17 cellular contexts compared by ENCODE assay signal in the genomic region with DNA sequence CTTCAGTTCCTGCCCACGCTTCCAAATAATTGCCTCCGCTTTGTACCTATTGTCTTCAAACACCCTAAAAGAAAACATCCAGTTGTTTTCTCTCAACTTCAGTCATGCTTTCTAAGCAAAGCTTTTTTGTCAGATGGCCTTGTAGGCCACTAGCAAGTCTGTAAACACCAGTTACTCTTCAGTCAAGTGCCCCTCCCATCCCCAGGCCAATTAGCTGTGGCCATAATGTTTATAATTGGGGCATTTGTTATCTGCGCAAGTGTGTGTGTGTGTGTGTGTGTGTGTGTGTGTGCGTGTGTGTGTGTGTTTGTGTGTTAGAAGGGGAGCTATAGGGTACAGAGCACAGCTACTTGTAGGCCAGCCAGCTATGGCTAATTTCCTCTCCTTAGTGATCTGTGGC.
DNase-seq lines count a peak whose midpoint lies in the region; ATAC-seq and TF ChIP-seq lines count a peak whose summit lies in the region.
"Had no signal": no experiment of that assay in that cellular context is flagged by ENCODE, and none has a peak within 500 bp of the region (broad histone marks: within the 10 kb centered on the region; RNA-seq: fewer than 3 reads in every experiment).

No MANE protein-coding gene starts in this region.

- peak in 2 of 3 experiments; percentile 28 to 55 for DNase-seq in NCI-H1417 (lab: John Stamatoyannopoulos, UW)
- no peak for DNase-seq in NCI-H1417 treated with DMSO at 0.1 percent for 48 hours (lab: John Stamatoyannopoulos, UW)
- peak; percentile 52 for DNase-seq in NCI-H69 (lab: John Stamatoyannopoulos, UW)
- DNase-seq in mesenchymal stem cell: peak; percentile 68
- DNase-seq in NK-92 (lab: John Stamatoyannopoulos, UW; ENCODE audit: unreplicated experiment): no peak
- no peak for DNase-seq in NOMO-1 treated with dmso at 0.1 percent for 144 hours (lab: John Stamatoyannopoulos, UW; ENCODE audit: unreplicated experiment)
- DNase-seq: BE2C; Caco-2; CD4-positive, CD25-positive, alpha-beta regulatory T cell; GM23248; KG1; NCI-H1694 treated with DMSO at 0.1 percent for 48 hours; NCI-H446; NCI-H526 treated with DMSO at 0.1 percent for 48 hours had no signal

- no peak overlapping the region for H4K91ac ChIP-seq in mesenchymal stem cell (ENCODE audit: low read length)

- H3K4me1 ChIP-seq in HEK293 (ENCODE audit: control insufficient read depth, insufficient read depth, low read length) (no peaks in the 10 kb centered on the region; the same call in 1 of the 2 replicates), mesenchymal stem cell (ENCODE audit: control insufficient read depth, insufficient read depth, low read depth, low read length) (peaks cover 2% of the 10 kb centered on the region)
- H3K4me1 ChIP-seq: Caco-2 had no signal

- H3K9me3 ChIP-seq in HEK293 (ENCODE audit: control insufficient read depth, insufficient read depth, low read depth, low read length) (no peaks in the 10 kb centered on the region), mesenchymal stem cell (ENCODE audit: control insufficient read depth, low read length) (no peaks in the 10 kb centered on the region)
- H3K9me3 ChIP-seq: BE2C, Caco-2, SJSA1 had no signal

- no peak overlapping the region for H3K4ac ChIP-seq in mesenchymal stem cell (ENCODE audit: low read depth in 1 of 2, low read length in 2 of 2)

- WGBS in mesenchymal stem cell: 57% methylated on average over 4 of the region's 4 CpGs

- no peak overlapping the region for H3K9ac ChIP-seq in mesenchymal stem cell (ENCODE audit: low read length)
- H3K9ac ChIP-seq: GM23248 had no signal

- H2BK15ac ChIP-seq in mesenchymal stem cell (ENCODE audit: low read depth, poor library complexity, severe bottlenecking): no peak overlapping the region

- no peak for ATAC-seq in HG03108 (IDR thresholded peaks at IDR 0.05; ENCODE audit: unreplicated experiment)

- H3K36me3 ChIP-seq in HEK293 (ENCODE audit: control insufficient read depth in 2 of 2, insufficient read depth in 1 of 2, low read length in 2 of 2) (no peaks in the 10 kb centered on the region), mesenchymal stem cell (ENCODE audit: control insufficient read depth in 1 of 2, insufficient read depth in 2 of 2, low read depth in 1 of 2, low read length in 2 of 2) (no peaks in the 10 kb centered on the region)
- H3K36me3 ChIP-seq: BE2C, SJSA1 had no signal

- H3K23ac ChIP-seq in mesenchymal stem cell (ENCODE audit: low read length in 2 of 2): no peak overlapping the region

- no peaks in the 10 kb centered on the region for H3K27me3 ChIP-seq in mesenchymal stem cell (ENCODE audit: control insufficient read depth in 1 of 2, insufficient read depth in 1 of 2, low read length in 2 of 2)
- H3K27me3 ChIP-seq: BE2C, SJSA1 had no signal

- H3K18ac ChIP-seq in mesenchymal stem cell (ENCODE audit: low read depth in 1 of 2, low read length in 2 of 2): no peak overlapping the region

- H3K79me1 ChIP-seq in mesenchymal stem cell (replicated peaks; ENCODE audit: low read length, poor library complexity, severe bottlenecking): no peaks in the 10 kb centered on the region

- H2AFZ ChIP-seq in mesenchymal stem cell (ENCODE audit: low read depth, low read length): no peak overlapping the region
- H2AFZ ChIP-seq: GM23248 had no signal

- H3K14ac ChIP-seq in mesenchymal stem cell (ENCODE audit: low read length in 2 of 2): no peak overlapping the region

- no peak overlapping the region for H4K8ac ChIP-seq in mesenchymal stem cell (ENCODE audit: low read length)

- CTCF ChIA-PET in HEK293 (lab: Yijun Ruan, JAX): no interaction called here

- H2AK5ac ChIP-seq in mesenchymal stem cell (ENCODE audit: low read length, severe bottlenecking): no peak overlapping the region

- no peak overlapping the region for H2BK120ac ChIP-seq in mesenchymal stem cell (ENCODE audit: low read depth, low read length)

- H3K27ac ChIP-seq in HEK293 (ENCODE audit: extremely low read depth, low read depth, low read length): no peak overlapping the region
- H3K27ac ChIP-seq in mesenchymal stem cell (ENCODE audit: low read length, poor library complexity, severe bottlenecking): no peak overlapping the region
- H3K27ac ChIP-seq: GM23248, SJSA1 had no signal

- H2BK12ac ChIP-seq in mesenchymal stem cell (ENCODE audit: low read length in 2 of 2): peak overlapping the region in 1 of 2 experiments; percentile 49

- no peak for TF ChIP-seq CTCF in HEK293 (tag by site-specific recombination; IDR thresholded peaks at IDR 0.05)

- H2BK5ac ChIP-seq in mesenchymal stem cell (ENCODE audit: low read depth, low read length, poor library complexity, severe bottlenecking): no peak overlapping the region

- H3K4me2 ChIP-seq in mesenchymal stem cell (ENCODE audit: low read length, poor library complexity, severe bottlenecking): no peak overlapping the region

- POLR2A ChIA-PET in HEK293 (lab: Yijun Ruan, JAX): no interaction called here

- H3K4me3 ChIP-seq in HEK293 (ENCODE audit: low read depth, low read length) (no peak overlapping the region), mesenchymal stem cell (ENCODE audit: insufficient read depth in 1 of 2, low read depth in 1 of 2, low read length in 2 of 2) (no peak overlapping the region)
- H3K4me3 ChIP-seq: GM23248, SJSA1 had no signal

TF ChIP-seq in HEK293, 187 proteins besides CTCF, POLR2A, EP300 and RAD21:
- TF ChIP-seq ZFP69B (tag by site-specific recombination; IDR thresholded peaks at IDR 0.05) (no peak), HIC1 (tag by site-specific recombination; IDR thresholded peaks at IDR 0.05) (no peak), ZSCAN4 (tag by site-specific recombination; IDR thresholded peaks at IDR 0.05) (peak; percentile 70), ZNF660 (tag by site-specific recombination; IDR thresholded peaks at IDR 0.05) (no peak)

Comparison
In these comparisons a context has a peak if more than half of its experiments do, and no peak if none do; other contexts are left out.
1. DNase-seq: peak in NCI-H1417 (2 of 3), NCI-H69 (single experiment) and mesenchymal stem cell (single experiment); none in NCI-H1417 treated with DMSO at 0.1 percent for 48 hours (single experiment), NK-92 (single experiment) and NOMO-1 treated with dmso at 0.1 percent for 144 hours (single experiment).